18 cellular contexts compared by ENCODE assay signal in genomic region chr15:70169147-70169546, GRCh38.
DNase-seq lines count a peak whose midpoint lies in the region.
"Had no signal": no experiment of that assay in that cellular context is flagged by ENCODE, and none has a peak within 500 bp of the region (broad histone marks: within the 10 kb centered on the region; RNA-seq: fewer than 3 reads in every experiment).

No MANE protein-coding gene starts in this region.

- no peak overlapping the region for H2AFZ ChIP-seq in trophoblast cell (ENCODE audit: insufficient read depth, low read length, poor library complexity)
- no peak overlapping the region for H2AFZ ChIP-seq in Karpas-422 (ENCODE audit: low read length)
- H2AFZ ChIP-seq: GM23248 had no signal

- no peaks in the 10 kb centered on the region for H3K9me2 ChIP-seq in Karpas-422 (replicated peaks; ENCODE audit: insufficient read depth, low read length)

- H4K8ac ChIP-seq in trophoblast cell (ENCODE audit: low read depth, low read length), result no peak overlapping the region

- no peak overlapping the region for H2BK5ac ChIP-seq in trophoblast cell (ENCODE audit: low read depth, low read length, poor library complexity)

- no peaks in the 10 kb centered on the region for H3K79me2 ChIP-seq in trophoblast cell (ENCODE audit: control insufficient read depth, insufficient read depth, low read length, poor library complexity)
- H3K79me2 ChIP-seq in Karpas-422 (ENCODE audit: low read length), result no peaks in the 10 kb centered on the region

- no CpG with 5 or more reads among the region's 3 CpGs for WGBS in trophoblast cell (ENCODE audit: extremely low coverage, insufficient coverage, insufficient read length)

- peaks cover 32 to 37% of the 10 kb centered on the region in 2 experiments for H3K4me1 ChIP-seq in trophoblast cell (ENCODE audit: control insufficient read depth in 1 of 2, insufficient read depth in 2 of 2, low read length in 2 of 2)
- peaks cover 3% of the 10 kb centered on the region for H3K4me1 ChIP-seq in Karpas-422 (ENCODE audit: low read length)
- H3K4me1 ChIP-seq: BLaER1 had no signal

- no peak overlapping the region for H3K18ac ChIP-seq in trophoblast cell (ENCODE audit: low read length)

- no peak overlapping the region for H3K4me2 ChIP-seq in trophoblast cell (ENCODE audit: low read length)
- no peak overlapping the region for H3K4me2 ChIP-seq in Karpas-422 (ENCODE audit: low read depth, low read length, poor library complexity, severe bottlenecking)
- H3K4me2 ChIP-seq: BLaER1 had no signal

- H3K36me3 ChIP-seq in trophoblast cell (ENCODE audit: control insufficient read depth in 1 of 2, insufficient read depth in 2 of 2, low read length in 2 of 2), result no peaks in the 10 kb centered on the region
- no peaks in the 10 kb centered on the region for H3K36me3 ChIP-seq in Karpas-422 (ENCODE audit: insufficient read depth, low read length)
- H3K36me3 ChIP-seq: BLaER1 had no signal

- H2BK12ac ChIP-seq in trophoblast cell (ENCODE audit: low read length), result no peak overlapping the region

- H3K27ac ChIP-seq in trophoblast cell (ENCODE audit: low read depth, low read length) (no peak overlapping the region), Karpas-422 (ENCODE audit: low read length) (no peak overlapping the region)
- H3K27ac ChIP-seq: 22Rv1, BLaER1, C4-2B, GM23248 had no signal

- no peak overlapping the region for H4K91ac ChIP-seq in trophoblast cell (ENCODE audit: low read depth, low read length)

- 0 out of 2 replicates have a peak, but pooled peaks cover 8% of the 10 kb centered on the region for H4K20me1 ChIP-seq in Karpas-422 (ENCODE audit: insufficient read depth, low read depth, low read length)
- H4K20me1 ChIP-seq: BLaER1 had no signal

- DNase-seq in activated CD8-positive, alpha-beta memory T cell treated with anti-CD3 and anti-CD28 coated beads, Interleukin-2, amount 50 U/mL, for 4 hours, result peak; percentile 2
- no peak for DNase-seq in activated CD8-positive, alpha-beta memory T cell treated with anti-CD3 and anti-CD28 coated beads for 24 hours
- DNase-seq in islet precursor cell (peak; percentile 61), trophoblast cell (peak in 1 of 2 donors; percentile 30), Karpas-422 (no peak), EL (no peak)
- DNase-seq: Caco-2; CD4-positive, CD25-positive, alpha-beta regulatory T cell; CD8-positive, alpha-beta T cell; DMS153; DMS79; GF-D8; GM23248; H7; HCEC 1CT had no signal

- no peak overlapping the region for H3K4ac ChIP-seq in trophoblast cell (ENCODE audit: low read depth, low read length)

- no peak overlapping the region for H3K14ac ChIP-seq in trophoblast cell (ENCODE audit: low read length)

- H3K9me3 ChIP-seq in trophoblast cell (ENCODE audit: insufficient read depth, low read depth, low read length) (peaks cover 6% of the 10 kb centered on the region), Karpas-422 (ENCODE audit: low read length) (no peaks in the 10 kb centered on the region)
- H3K9me3 ChIP-seq: BLaER1, Caco-2 had no signal

- H3K27me3 ChIP-seq in trophoblast cell (ENCODE audit: insufficient read depth, low read length), result no peaks in the 10 kb centered on the region
- 0 out of 2 replicates have a peak, but pooled peaks cover 3% of the 10 kb centered on the region for H3K27me3 ChIP-seq in Karpas-422 (ENCODE audit: low read length)
- H3K27me3 ChIP-seq: BLaER1 had no signal

- H3K4me3 ChIP-seq in trophoblast cell (ENCODE audit: low read depth, low read length), result no peak overlapping the region
- H3K4me3 ChIP-seq in Karpas-422 (ENCODE audit: low read length), result no peak overlapping the region
- H3K4me3 ChIP-seq: BLaER1, GM23248 had no signal

- H2AK5ac ChIP-seq in trophoblast cell (ENCODE audit: low read length), result peak overlapping the region; percentile 41

- no peak overlapping the region for H2BK120ac ChIP-seq in trophoblast cell (ENCODE audit: insufficient read depth, low read length, poor library complexity)

- H3K23ac ChIP-seq in trophoblast cell (ENCODE audit: low read length), result no peak overlapping the region

- no peak overlapping the region for H4K12ac ChIP-seq in trophoblast cell (ENCODE audit: low read depth, low read length)

- H3K9ac ChIP-seq in trophoblast cell (ENCODE audit: low read length) (no peak overlapping the region), Karpas-422 (ENCODE audit: low read length) (no peak overlapping the region)
- H3K9ac ChIP-seq: BLaER1, GM23248 had no signal

- H3K79me1 ChIP-seq in trophoblast cell (ENCODE audit: low read length), result peaks cover 17% of the 10 kb centered on the region

Comparison
In these comparisons a context has a peak if more than half of its experiments do, and no peak if none do; other contexts are left out.
1. DNase-seq: peak in activated CD8-positive, alpha-beta memory T cell treated with anti-CD3 and anti-CD28 coated beads, Interleukin-2, amount 50 U/mL, for 4 hours (single experiment) and islet precursor cell (single experiment); none in activated CD8-positive, alpha-beta memory T cell treated with anti-CD3 and anti-CD28 coated beads for 24 hours (single experiment), Karpas-422 (single experiment) and EL (single experiment).